1 cellular context compared by ENCODE assay signal in genomic region chr14:52852810-52853521, GRCh38.
TF ChIP-seq lines count a peak whose summit lies in the region.

No MANE protein-coding gene starts in this region.

TF ChIP-seq in IMR-90, 13 proteins besides CTCF, POLR2A, EP300 and RAD21:
- TF ChIP-seq BHLHE40 (IDR thresholded peaks at IDR 0.05; ENCODE audit: low read depth, low read length), result no peak
- no peak for TF ChIP-seq MXI1 (IDR thresholded peaks at IDR 0.05; ENCODE audit: borderline replicate concordance, low read depth, low read length)
TF ChIP-seq in IMR-90: peak in this region for 0.
